In the genomic region with DNA sequence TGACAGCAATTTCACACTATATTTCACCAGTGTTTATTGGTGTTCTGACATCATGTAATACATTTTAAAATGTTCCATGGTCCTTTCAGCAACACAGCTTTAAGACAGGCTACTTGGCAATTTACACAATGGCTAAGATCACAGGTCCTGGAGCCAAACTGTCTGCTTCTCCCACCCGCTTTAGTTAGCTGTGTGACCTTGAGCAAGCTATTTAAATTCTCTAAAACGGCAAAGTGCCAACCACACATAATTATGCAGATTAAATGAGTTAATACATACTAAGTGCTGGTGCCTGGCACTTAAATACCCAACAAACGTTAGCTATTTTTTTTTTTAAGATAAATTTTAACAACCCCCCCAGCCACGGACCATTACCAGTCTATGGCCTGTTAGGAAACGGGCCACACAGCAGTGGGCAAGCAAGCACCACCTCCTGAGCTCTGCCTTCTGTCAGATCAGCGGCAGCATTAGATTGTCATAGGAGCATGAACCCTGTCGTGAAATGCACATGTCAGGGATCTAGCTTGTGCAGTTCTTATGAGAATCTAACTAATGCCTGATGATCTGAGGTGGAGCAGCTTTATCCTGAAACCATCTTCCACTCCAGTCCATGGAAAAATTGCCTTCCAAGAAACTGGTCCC, we compare ENCODE assay signal across 21 cellular contexts.
"Had no signal": no experiment of that assay in that cellular context is flagged by ENCODE, and none has a peak within 500 bp of the region (broad histone marks: within the 10 kb centered on the region; RNA-seq: fewer than 3 reads in every experiment).

No MANE protein-coding gene starts in this region.

- H3K27me3 ChIP-seq: gastrocnemius medialis, suprapubic skin, upper lobe of left lung had no signal

- H3K4me3 Mint-ChIP-seq: activated naive CD8-positive, alpha-beta T cell treated with anti-CD3 and anti-CD28 coated beads, Interleukin-2, amount 10 ng/mL, durations not matched to agents 7 days and 5 days; stimulated activated naive CD8-positive, alpha-beta T cell treated with anti-CD3 and anti-CD28 coated beads, Interleukin-15, Interleukin-2, amounts not matched to agents 100 ng/mL and 50 ng/mL, for 24 hours had no signal

- H3K4me3 ChIP-seq: coronary artery, gastrocnemius medialis, suprapubic skin, upper lobe of left lung had no signal

- H3K9me3 ChIP-seq: gastrocnemius medialis, suprapubic skin, upper lobe of left lung had no signal

- H3K27me3 Mint-ChIP-seq: activated naive CD8-positive, alpha-beta T cell treated with anti-CD3 and anti-CD28 coated beads, Interleukin-2, amount 10 ng/mL, durations not matched to agents 7 days and 5 days; stimulated activated naive CD8-positive, alpha-beta T cell treated with anti-CD3 and anti-CD28 coated beads, Interleukin-15, Interleukin-2, amounts not matched to agents 100 ng/mL and 50 ng/mL, for 24 hours had no signal

- H3K9me3 Mint-ChIP-seq: activated naive CD8-positive, alpha-beta T cell treated with anti-CD3 and anti-CD28 coated beads, Interleukin-2, amount 10 ng/mL, durations not matched to agents 7 days and 5 days; activated T-helper 2 cell treated with anti-CD3 and anti-CD28 coated beads, Interferon-gamma antibody, Interleukin-2, Interleukin-4, amounts not matched to agents 10 μg/mL and 5 μg/mL and 100 μg/mL, durations not matched to agents 14 hours and 24 hours and 36 hours; stimulated activated naive CD8-positive, alpha-beta T cell treated with anti-CD3 and anti-CD28 coated beads, Interleukin-15, Interleukin-2, amounts not matched to agents 100 ng/mL and 50 ng/mL, for 24 hours had no signal

- H3K27ac ChIP-seq: coronary artery, gastrocnemius medialis, suprapubic skin, upper lobe of left lung, WERI-Rb-1 had no signal

- DNase-seq: activated CD4-positive, alpha-beta T cell treated with anti-CD3 and anti-CD28 coated beads for 1 hour; activated CD4-positive, alpha-beta T cell treated with anti-CD3 and anti-CD28 coated beads, Interleukin-2, amount 50 U/mL, for 4 hours; activated naive CD4-positive, alpha-beta T cell treated with Interleukin-2 at 50 U/mL for 16 hours; activated naive CD8-positive, alpha-beta T cell treated with anti-CD3 and anti-CD28 coated beads, Interleukin-2, amount 10 ng/mL, durations not matched to agents 7 days and 5 days; amygdala; gastrocnemius medialis; head of caudate nucleus; mammary epithelial cell; midbrain; occipital lobe; posterior cingulate gyrus; retina; stimulated activated CD4-positive, alpha-beta T cell treated with anti-CD3 and anti-CD28 coated beads, Interleukin-2, amount 100 ng/mL, for 24 hours; SW 1271; T-helper 2 cell; upper lobe of left lung; WERI-Rb-1 had no signal

- H3K4me1 ChIP-seq: gastrocnemius medialis, suprapubic skin, upper lobe of left lung had no signal

- H3K27ac Mint-ChIP-seq: activated naive CD8-positive, alpha-beta T cell treated with anti-CD3 and anti-CD28 coated beads, Interleukin-2, amount 10 ng/mL, durations not matched to agents 7 days and 5 days; activated T-helper 2 cell treated with anti-CD3 and anti-CD28 coated beads, Interferon-gamma antibody, Interleukin-2, Interleukin-4, amounts not matched to agents 10 μg/mL and 5 μg/mL and 100 μg/mL, durations not matched to agents 14 hours and 24 hours and 36 hours; stimulated activated naive CD8-positive, alpha-beta T cell treated with anti-CD3 and anti-CD28 coated beads, Interleukin-15, Interleukin-2, amounts not matched to agents 100 ng/mL and 50 ng/mL, for 24 hours had no signal

- ATAC-seq: gastrocnemius medialis had no signal

- H3K4me1 Mint-ChIP-seq: activated naive CD8-positive, alpha-beta T cell treated with anti-CD3 and anti-CD28 coated beads, Interleukin-2, amount 10 ng/mL, durations not matched to agents 7 days and 5 days had no signal
